In genomic region chr16:87463722-87464690, GRCh38 we compare ENCODE assay signal across 8 cellular contexts. TPM values are rescaled to one million over a fixed set of nuclear protein-coding genes. Genes with fewer than 3 reads are reported as not detected.
DNase-seq lines count a peak whose midpoint lies in the region; ATAC-seq and TF ChIP-seq lines count a peak whose summit lies in the region.

No MANE protein-coding gene starts in this region.

- H3K27ac ChIP-seq in left lung: peak overlapping the region; percentile 94 to 95

- peaks cover 0 to 10% of the 10 kb centered on the region in 2 donors for H3K36me3 ChIP-seq in left lung

- intact Hi-C loops in left lung (cut with DNase I): no loop called here

- H3K4me3 ChIP-seq in astrocyte of the cerebellum (ENCODE audit: low read depth, low read length): no peak overlapping the region
- H3K4me3 ChIP-seq in left lung: peak overlapping the region in 1 of 2 donors; percentile 3

- TF ChIP-seq CTCF in astrocyte of the cerebellum (IDR thresholded peaks at IDR 0.05; ENCODE audit: low read depth, low read length, missing control alignments) (no peak), left lung (IDR thresholded peaks at IDR 0.05) (no peak)

- H3K27ac Mint-ChIP-seq in stimulated activated memory B cell treated with anti-CD40 and anti-IgM and Interleukin-4, amounts not matched to agents 10 μg/mL and 1 μg/mL and 100 μg/mL, for 72 hours: peak overlapping the region; percentile 78

- peaks cover 3% of the 10 kb centered on the region for H3K27me3 Mint-ChIP-seq in stimulated activated memory B cell treated with anti-CD40 and anti-IgM and Interleukin-4, amounts not matched to agents 10 μg/mL and 1 μg/mL and 100 μg/mL, for 72 hours

- no peaks in the 10 kb centered on the region for H3K9me3 Mint-ChIP-seq in stimulated activated memory B cell treated with anti-CD40 and anti-IgM and Interleukin-4, amounts not matched to agents 10 μg/mL and 1 μg/mL and 100 μg/mL, for 72 hours

- in situ Hi-C loops in astrocyte of the cerebellum (cut with HindIII; ENCODE audit: low sequenced_read_pairs): no loop called here

- H3K27me3 ChIP-seq in left lung: no peaks in the 10 kb centered on the region

- peaks cover 28% of the 10 kb centered on the region for H3K4me1 Mint-ChIP-seq in stimulated activated memory B cell treated with anti-CD40 and anti-IgM and Interleukin-4, amounts not matched to agents 10 μg/mL and 1 μg/mL and 100 μg/mL, for 72 hours

- H3K4me3 Mint-ChIP-seq in stimulated activated memory B cell treated with anti-CD40 and anti-IgM and Interleukin-4, amounts not matched to agents 10 μg/mL and 1 μg/mL and 100 μg/mL, for 72 hours: no peak overlapping the region

- DNase-seq in astrocyte of the cerebellum (ENCODE audit: low read depth) (peak; percentile 36), left lung (peak in 1 of 2 donors; percentile 59)

- H3K9me3 ChIP-seq in left lung: no peaks in the 10 kb centered on the region

- ATAC-seq in GM18868 (IDR thresholded peaks at IDR 0.05; ENCODE audit: unreplicated experiment) (peak; percentile 58), left lung (peak; percentile 37), HG03469 (IDR thresholded peaks at IDR 0.05; ENCODE audit: unreplicated experiment) (no peak), HG03571 (IDR thresholded peaks at IDR 0.05; ENCODE audit: unreplicated experiment) (no peak), GM21717 (IDR thresholded peaks at IDR 0.05; ENCODE audit: unreplicated experiment) (no peak)
- peak; percentile 76 for ATAC-seq in stimulated activated memory B cell treated with anti-CD40 and anti-IgM and Interleukin-4, amounts not matched to agents 10 μg/mL and 1 μg/mL and 100 μg/mL, for 72 hours

- H3K4me1 ChIP-seq in left lung: peaks cover 47 to 69% of the 10 kb centered on the region in 2 donors

- H3K36me3 Mint-ChIP-seq in stimulated activated memory B cell treated with anti-CD40 and anti-IgM and Interleukin-4, amounts not matched to agents 10 μg/mL and 1 μg/mL and 100 μg/mL, for 72 hours: no peaks in the 10 kb centered on the region

TF ChIP-seq in PFSK-1, 5 proteins besides CTCF, POLR2A, EP300 and RAD21:
- TF ChIP-seq FOXP2 (optimal IDR thresholded peaks at IDR 0.05; ENCODE audit: borderline replicate concordance, extremely low read depth, extremely low read length, insufficient read depth) (no peak), SIN3A (IDR thresholded peaks at IDR 0.05; ENCODE audit: borderline replicate concordance, insufficient read depth, low read length) (peak; percentile 91; the same call in 1 of the 2 replicates)

RNA-seq across cellular contexts. Expression of gene ZCCHC14, which starts 28.8 kb away (rescaled TPM):
- polyA plus RNA-seq in PFSK-1 (2012; ENCODE audit: insufficient read length, low read depth): 14.4 TPM
- 10 to 100 TPM; 23.4 to 24.1 TPM for total RNA-seq in left lung

Comparison
In these comparisons a context has a peak if more than half of its experiments do, and no peak if none do; other contexts are left out.
1. ATAC-seq: peak in GM18868 (single experiment), left lung (single experiment) and stimulated activated memory B cell treated with anti-CD40 and anti-IgM and Interleukin-4, amounts not matched to agents 10 μg/mL and 1 μg/mL and 100 μg/mL, for 72 hours (single experiment); none in HG03469 (single experiment), HG03571 (single experiment) and GM21717 (single experiment).